ENCODE assay signal across 16 cellular contexts in genomic region chr2:190722825-190723224, GRCh38.
A peak's percentile ranks its signal among the peaks of the same experiment; 100 is the strongest.
DNase-seq lines count a peak whose midpoint lies in the region; ATAC-seq, FAIRE-seq and TF ChIP-seq lines count a peak whose summit lies in the region.
"Had no signal": no experiment of that assay in that cellular context is flagged by ENCODE, and none has a peak within 500 bp of the region (broad histone marks: within the 10 kb centered on the region; RNA-seq: fewer than 3 reads in every experiment).

No MANE protein-coding gene starts in this region.

- no peak for TF ChIP-seq CTCF in CD4-positive, alpha-beta T cell (IDR thresholded peaks at IDR 0.05)
- no peak for TF ChIP-seq CTCF in GM12865 (IDR thresholded peaks at IDR 0.05; ENCODE audit: insufficient read depth, low read depth, low read length, missing control alignments)
- no peak for TF ChIP-seq CTCF in GM12878 (IDR thresholded peaks at IDR 0.05 in 2 of 3, conservative IDR thresholded peaks at IDR 0.05 in 1 of 3; ENCODE audit: control insufficient read depth in 2 of 3, extremely low read depth in 1 of 3, insufficient read depth in 1 of 3, low read depth in 3 of 3, low read length in 3 of 3)

- RAD21 ChIA-PET in GM12878 (lab: Charles Lee; ENCODE audit: unreplicated experiment), result interaction anchor here (1.1 to 6.2 kb wide), 9 partner anchors 20 to 79 kb away, joined by 3 to 99 read pairs (median 8); no protein-coding TSS in a partner anchor

- no peaks in the 10 kb centered on the region for H3K36me3 Mint-ChIP-seq in CD4-positive, alpha-beta T cell (ENCODE audit: low read depth)
- H3K36me3 Mint-ChIP-seq: CD8-positive, alpha-beta memory T cell; WTC11 had no signal

- BruUV-seq in GM12878 (replicated peaks; lab: Mats Ljungman, UMichigan), result TSS peak; percentile 64

- POLR2A ChIA-PET in CD4-positive, alpha-beta T cell (lab: Charles Lee), result no interaction called here
- POLR2A ChIA-PET in GM12878 (lab: Charles Lee), result interaction anchor here (1.0 to 6.1 kb wide), 7 partner anchors 9 to 70 kb away, joined by 3 to 53 read pairs (median 6); no protein-coding TSS in a partner anchor

- TF ChIP-seq EP300 in GM12878 (IDR thresholded peaks at IDR 0.05; ENCODE audit: borderline replicate concordance in 1 of 2, control insufficient read depth in 1 of 2, low read depth in 2 of 2, low read length in 2 of 2), result no peak

- ATAC-seq in CD4-positive, alpha-beta T cell (ENCODE audit: poor library complexity), result no peak
- ATAC-seq in HG02885 (IDR thresholded peaks at IDR 0.05; ENCODE audit: poor library complexity, unreplicated experiment), result peak; percentile 16
- ATAC-seq in GM12878, result peak; percentile 7
- ATAC-seq: naive thymus-derived CD8-positive, alpha-beta T cell; upper lobe of right lung; WTC11 had no signal

- H3K9me3 Mint-ChIP-seq in CD4-positive, alpha-beta T cell, result peaks cover 1% of the 10 kb centered on the region
- H3K9me3 Mint-ChIP-seq: CD8-positive, alpha-beta memory T cell; naive thymus-derived CD8-positive, alpha-beta T cell; WTC11 had no signal

- FAIRE-seq in GM12878 (lab: Jason Lieb, UNC), result no peak
- no peak for FAIRE-seq in HTR-8/SVneo (lab: Jason Lieb, UNC)

- CTCF ChIA-PET in CD4-positive, alpha-beta T cell (lab: Charles Lee), result no interaction called here
- CTCF ChIA-PET in GM12878 (lab: Yijun Ruan, JAX), result interaction anchor here (1.4 to 3.5 kb wide), 4 partner anchors 19 to 58 kb away, joined by 4 to 19 read pairs (median 6); no protein-coding TSS in a partner anchor

- no peaks in the 10 kb centered on the region for H3K79me2 ChIP-seq in GM12878 (ENCODE audit: control insufficient read depth, insufficient read depth, low read length)

- H3K4me3 ChIP-seq in GM12865 (ENCODE audit: low read depth, low read length) (peak overlapping the region; percentile 21), GM12878 (no peak overlapping the region)
- H3K4me3 ChIP-seq: upper lobe of right lung had no signal

- no peaks in the 10 kb centered on the region for H3K36me3 ChIP-seq in GM12878 (ENCODE audit: control insufficient read depth in 2 of 2, insufficient read depth in 2 of 2, low read length in 1 of 2)
- H3K36me3 ChIP-seq: upper lobe of right lung had no signal

- no peak overlapping the region for H3K27ac ChIP-seq in CD4-positive, alpha-beta T cell (ENCODE audit: low read depth, low read length)
- H3K27ac ChIP-seq in GM12878 (ENCODE audit: control insufficient read depth, insufficient read depth), result peak overlapping the region; percentile 82
- H3K27ac ChIP-seq: upper lobe of right lung had no signal

- TF ChIP-seq POLR2A in GM12878 (IDR thresholded peaks at IDR 0.05; ENCODE audit: low read depth, low read length), result no peak

- no peaks in the 10 kb centered on the region for H3K27me3 ChIP-seq in CD4-positive, alpha-beta T cell (ENCODE audit: control insufficient read depth, insufficient read depth, low read length)
- no peaks in the 10 kb centered on the region for H3K27me3 ChIP-seq in GM12878 (replicated peaks in 1 of 2; ENCODE audit: control insufficient read depth in 2 of 2, insufficient read depth in 2 of 2, low read length in 1 of 2)
- H3K27me3 ChIP-seq: upper lobe of right lung had no signal

- H4K20me1 ChIP-seq in GM12878 (ENCODE audit: control insufficient read depth, insufficient read depth), result no peaks in the 10 kb centered on the region

- H3K4me3 Mint-ChIP-seq in CD4-positive, alpha-beta T cell, result peak overlapping the region; percentile 17
- H3K4me3 Mint-ChIP-seq: naive thymus-derived CD8-positive, alpha-beta T cell; WTC11 had no signal

- no peaks in the 10 kb centered on the region for H3K9me3 ChIP-seq in CD4-positive, alpha-beta T cell (ENCODE audit: control insufficient read depth, low read length)
- no peaks in the 10 kb centered on the region for H3K9me3 ChIP-seq in GM12878 (replicated peaks; ENCODE audit: control insufficient read depth, insufficient read depth, low read length)
- H3K9me3 ChIP-seq: upper lobe of right lung had no signal

- DNase-seq in CD4-positive, alpha-beta T cell, result no peak
- DNase-seq in GM12865 (ENCODE audit: low read depth) (peak; percentile 32), GM12878 (ENCODE audit: low read depth, low spot score) (no peak), GF-D8 (lab: John Stamatoyannopoulos, UW) (no peak), MV-4-11 (lab: John Stamatoyannopoulos, UW) (no peak), NCI-H187 treated with DMSO at 0.1 percent for 48 hours (lab: John Stamatoyannopoulos, UW) (no peak), HTR-8/SVneo (ENCODE audit: insufficient read length, low spot score) (no peak)
- DNase-seq: amniotic stem cell; CD8-positive, alpha-beta memory T cell; HCEC 1CT; Kasumi-1; naive thymus-derived CD8-positive, alpha-beta T cell; NCI-H2081 treated with DMSO at 0.1 percent for 48 hours; upper lobe of right lung had no signal

- H3K4me2 ChIP-seq in GM12878 (ENCODE audit: control insufficient read depth, insufficient read depth), result peak overlapping the region; percentile 82

- no peak for TF ChIP-seq RAD21 in GM12878 (IDR thresholded peaks at IDR 0.05; ENCODE audit: insufficient read depth, low read depth, low read length)

- H3K27ac Mint-ChIP-seq in CD4-positive, alpha-beta T cell, result no peak overlapping the region
- H3K27ac Mint-ChIP-seq: WTC11 had no signal

- SMC1A ChIA-PET in GM12878 (lab: Charles Lee; ENCODE audit: uncharacterized antibody, unreplicated experiment), result interaction anchor here (0.7 to 8.8 kb wide), 12 partner anchors 9 to 163 kb away, joined by 3 to 137 read pairs (median 8); no protein-coding TSS in a partner anchor

- peaks cover 17% of the 10 kb centered on the region for H3K4me1 Mint-ChIP-seq in CD4-positive, alpha-beta T cell (ENCODE audit: low read depth)

- H3K4me1 ChIP-seq in GM12878 (ENCODE audit: control insufficient read depth, insufficient read depth, low read length), result peaks cover 41% of the 10 kb centered on the region
- H3K4me1 ChIP-seq: upper lobe of right lung had no signal

- H3K9ac ChIP-seq in GM12878 (ENCODE audit: control insufficient read depth, insufficient read depth, low read length), result no peak overlapping the region

- peak overlapping the region; percentile 0; the same call in 1 of the 2 replicates for H2AFZ ChIP-seq in GM12878 (ENCODE audit: control insufficient read depth, low read depth, low read length)

- intact Hi-C loops in CD4-positive, alpha-beta T cell (cut with DNase I, micrococcal nuclease), result no loop called here
- intact Hi-C loops in GM12878 (cut with micrococcal nuclease; ENCODE audit: unreplicated experiment), result loop anchor here (1.0 to 10.0 kb wide), 4 partner anchors 28 to 402 kb away; partner anchors contain the start of gene GLS

- no peaks in the 10 kb centered on the region for H3K27me3 Mint-ChIP-seq in CD4-positive, alpha-beta T cell

- WGBS in GM12878 (ENCODE audit: insufficient coverage, insufficient replicate concordance, low lambda C conversion rate, missing lambda C conversion rate), result 3% methylated on average over 6 of the region's 6 CpGs

- in situ Hi-C loops in GM12878 (cut with MboI), result no loop called here

TF ChIP-seq in GM12878, 131 proteins besides CTCF, POLR2A, EP300 and RAD21:
- TF ChIP-seq EED (IDR thresholded peaks at IDR 0.05; ENCODE audit: low read depth) (0 out of 2 replicates have a peak, but pooled peaks have one; percentile 5), BCL11A (IDR thresholded peaks at IDR 0.05; ENCODE audit: low read depth, low read length) (no peak)
